Comparison of ENCODE assay signal across 8 cellular contexts in the genomic region with DNA sequence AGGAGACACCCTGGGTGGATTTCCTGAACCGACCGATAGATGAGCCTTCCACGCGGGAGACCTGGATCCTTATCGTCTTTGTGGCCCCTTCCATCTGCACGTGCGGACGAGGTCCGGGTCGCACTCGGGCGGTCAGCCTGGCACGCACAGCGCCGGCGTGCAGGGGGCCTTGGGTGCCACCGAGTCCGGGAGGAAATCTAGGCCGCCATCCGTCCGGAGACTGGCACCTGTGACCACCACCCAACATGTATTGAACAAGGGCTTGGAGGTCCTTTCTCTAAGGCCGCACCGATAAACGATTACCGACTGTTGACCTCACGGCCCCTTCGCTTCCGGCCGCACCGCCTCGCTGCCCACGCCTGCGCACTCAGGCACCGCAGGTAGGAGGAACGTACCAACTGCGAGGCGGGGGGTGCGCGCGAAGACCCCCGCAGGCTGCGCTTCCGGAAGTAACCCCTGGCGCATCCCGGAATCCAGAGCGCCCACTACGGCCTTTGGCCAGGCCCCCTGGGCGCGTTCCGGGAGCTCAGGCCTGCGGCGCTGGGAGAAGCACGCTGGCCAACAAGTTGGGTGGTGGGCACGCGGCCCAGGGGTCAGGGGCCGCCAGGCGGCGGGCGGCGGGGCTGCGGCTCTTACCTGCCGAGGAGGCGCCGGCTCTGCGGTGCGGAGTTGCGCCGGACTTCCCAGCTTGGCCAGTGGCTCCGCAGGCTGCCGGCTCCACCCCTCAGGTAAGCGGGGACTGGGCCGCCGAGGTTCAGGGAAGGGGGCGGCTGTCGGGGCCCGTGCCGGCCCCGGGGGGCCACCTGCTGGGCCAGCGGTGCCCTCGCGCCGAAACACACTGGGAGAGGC. TPM values are rescaled to one million over a fixed set of nuclear protein-coding genes. Genes with fewer than 3 reads are reported as not detected.
A peak's percentile ranks its signal among the peaks of the same experiment; 100 is the strongest.
DNase-seq lines count a peak whose midpoint lies in the region; ATAC-seq and TF ChIP-seq lines count a peak whose summit lies in the region.

ACTR3C (minus strand) TSS at position 713 of the 849 bp plus-strand sequence. CDS start 28,249 bp downstream, outside the sequence.
LRRC61 (plus strand) TSS at position 523 of the 849 bp plus-strand sequence. CDS start 13,507 bp downstream, outside the sequence.

- TF ChIP-seq CTCF in HFFc6 (IDR thresholded peaks at IDR 0.05), result no peak

- peak; percentile 46 for ATAC-seq in GM18861 (IDR thresholded peaks at IDR 0.05; ENCODE audit: unreplicated experiment)
- peak; percentile 55 for ATAC-seq in HG03064 (IDR thresholded peaks at IDR 0.05; ENCODE audit: low read depth, unreplicated experiment)

- no peak within 1 kb of the TSS for H3K27ac Mint-ChIP-seq in HFFc6

- no peaks in the 10 kb centered on the region for H3K36me3 Mint-ChIP-seq in HFFc6 (ENCODE audit: low read depth)

- DNase-seq in NCI-H2227 (lab: John Stamatoyannopoulos, UW; ENCODE audit: unreplicated experiment) (peak; percentile 89), mucosa of gallbladder (ENCODE audit: low spot score) (peak; percentile 50), HFFc6 (no peak)
- DNase-seq in activated CD4-positive, alpha-beta T cell treated with anti-CD3 and anti-CD28 coated beads, Interleukin-2, amount 50 U/mL, for 4 hours, result peak; percentile 38
- DNase-seq in effector CD4-positive, alpha-beta T cell, result peak; percentile 12
- DNase-seq in stimulated activated CD8-positive, alpha-beta memory T cell treated with anti-CD3 and anti-CD28 coated beads, Interleukin-7, amount 100 ng/mL, for 4 hours (ENCODE audit: low read depth in 2 of 2), result peak; percentile 33 to 63

- H3K9me3 Mint-ChIP-seq in HFFc6, result no peaks in the 10 kb centered on the region

- peaks cover 14% of the 10 kb centered on the region; the same call in 1 of the 2 replicates for H3K4me1 Mint-ChIP-seq in HFFc6 (ENCODE audit: low read depth)

- H3K4me3 Mint-ChIP-seq in HFFc6, result no peak within 1 kb of the TSS; the same call in 1 of the 2 replicates

- H3K27me3 Mint-ChIP-seq in HFFc6 (ENCODE audit: insufficient read depth), result peaks cover 8% of the 10 kb centered on the region; the same call in 1 of the 2 replicates

RNA-seq across cellular contexts. Expression of gene ACTR3C, which starts in this region (rescaled TPM):
- 22.4 TPM for total RNA-seq in mucosa of gallbladder
- total RNA-seq in HFFc6 (2021; fragmentation: NEBNext Ultra II Directional; extraction: Animal tissue kit (Norgen Biotek cat#: 25700)), result not detected

RNA-seq across cellular contexts. Expression of gene LRRC61, which starts in this region (rescaled TPM):
- 11.7 TPM for total RNA-seq in mucosa of gallbladder
- total RNA-seq in HFFc6 (2021; fragmentation: NEBNext Ultra II Directional; extraction: Animal tissue kit (Norgen Biotek cat#: 25700)), result not detected

Comparison
In these comparisons a context has a peak if more than half of its experiments do, and no peak if none do; other contexts are left out.
1. RNA of gene ACTR3C (total RNA-seq): 22.4 TPM in mucosa of gallbladder (single experiment); not detected in HFFc6; every median in the first group is over 10 times any median in the second.
2. RNA of gene LRRC61 (total RNA-seq): 11.7 TPM in mucosa of gallbladder (single experiment); not detected in HFFc6; every median in the first group is over 10 times any median in the second.